Comparison of ENCODE assay signal across 11 cellular contexts in the genomic region with DNA sequence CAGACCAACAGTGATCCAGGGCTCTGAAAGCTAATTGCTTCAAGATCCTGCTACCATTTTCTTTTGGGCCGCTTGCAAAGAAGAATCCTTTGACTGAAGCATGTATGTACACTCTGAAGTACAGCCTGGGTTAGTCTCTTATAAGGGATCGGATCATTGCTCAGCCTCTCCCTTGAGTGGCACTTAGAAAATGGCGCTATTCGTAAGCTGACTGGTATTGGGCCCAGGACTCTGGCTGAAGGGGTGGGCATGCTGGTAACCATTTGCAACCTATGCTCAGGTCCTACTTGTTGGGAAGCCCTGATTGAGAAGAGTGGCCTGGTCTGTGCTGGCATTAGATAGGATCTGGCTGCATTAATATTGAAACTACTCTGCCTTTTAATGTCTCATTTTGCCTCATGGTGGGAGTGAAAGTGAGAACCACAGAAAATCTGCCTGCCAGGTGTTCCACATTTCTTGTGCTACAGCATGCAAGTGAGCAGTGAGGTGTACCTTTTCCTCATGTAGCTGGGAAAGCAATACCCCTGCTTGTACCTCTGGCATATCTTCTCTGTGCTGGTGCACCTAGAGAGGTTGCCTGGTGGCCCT. TPM values are rescaled to one million over a fixed set of nuclear protein-coding genes. Genes with fewer than 3 reads are reported as not detected.
DNase-seq lines count a peak whose midpoint lies in the region; ATAC-seq lines count a peak whose summit lies in the region.
"Had no signal": no experiment of that assay in that cellular context is flagged by ENCODE, and none has a peak within 500 bp of the region (broad histone marks: within the 10 kb centered on the region; RNA-seq: fewer than 3 reads in every experiment).

No MANE protein-coding gene starts in this region.

- intact Hi-C loops in activated CD4-positive, alpha-beta T cell treated with anti-CD3 and anti-CD28 coated beads for 36 hours (cut with DNase I, micrococcal nuclease): loop anchor here (1.0 to 10.0 kb wide), 8 partner anchors 20 to 662 kb away; a partner anchor contains a TSS

- no peak overlapping the region for H3K27ac Mint-ChIP-seq in activated CD4-positive, alpha-beta T cell treated with anti-CD3 and anti-CD28 coated beads for 36 hours
- peak overlapping the region; percentile 38 to 100 (median 96) for H3K27ac Mint-ChIP-seq in naive B cell
- H3K27ac Mint-ChIP-seq: H9 had no signal

- no peak overlapping the region for H3K4me3 Mint-ChIP-seq in activated CD4-positive, alpha-beta T cell treated with anti-CD3 and anti-CD28 coated beads for 36 hours
- H3K4me3 Mint-ChIP-seq in naive B cell: peak overlapping the region; percentile 46 to 92 (median 87)
- H3K4me3 Mint-ChIP-seq: H9 had no signal

- H3K27me3 Mint-ChIP-seq in activated CD4-positive, alpha-beta T cell treated with anti-CD3 and anti-CD28 coated beads for 36 hours: peaks cover 4% of the 10 kb centered on the region
- H3K27me3 Mint-ChIP-seq in naive B cell: no peaks in the 10 kb centered on the region

- DNase-seq in activated CD4-positive, alpha-beta T cell treated with anti-CD3 and anti-CD28 coated beads for 36 hours: peak; percentile 52
- DNase-seq in activated CD4-positive, alpha-beta T cell treated with anti-CD3 and anti-CD28 coated beads, Interleukin-2, amount 50 U/mL, for 4 hours: no peak
- DNase-seq in naive B cell (no peak), DMS153 (lab: John Stamatoyannopoulos, UW) (no peak), T-helper 9 cell (no peak), NCI-H2227 (lab: John Stamatoyannopoulos, UW; ENCODE audit: unreplicated experiment) (no peak)
- DNase-seq: activated CD8-positive, alpha-beta memory T cell treated with anti-CD3 and anti-CD28 coated beads, Interleukin-2, amount 50 U/mL, for 4 hours; H9; OCI-M1 had no signal

- peaks cover 90% of the 10 kb centered on the region for H3K4me1 Mint-ChIP-seq in activated CD4-positive, alpha-beta T cell treated with anti-CD3 and anti-CD28 coated beads for 36 hours
- peaks cover 66 to 88% (median 86%) of the 10 kb centered on the region in 3 donors for H3K4me1 Mint-ChIP-seq in naive B cell

- CTCF ChIA-PET in activated CD4-positive, alpha-beta T cell treated with anti-CD3 and anti-CD28 coated beads for 36 hours (lab: Charles Lee): interaction anchor here (0.5 to 1.7 kb wide), 3 partner anchors 10 to 136 kb away, joined by 3 to 6 read pairs (median 3); no protein-coding TSS in a partner anchor

- H3K9me3 Mint-ChIP-seq in activated CD4-positive, alpha-beta T cell treated with anti-CD3 and anti-CD28 coated beads for 36 hours (ENCODE audit: low read depth): no peaks in the 10 kb centered on the region
- no peaks in the 10 kb centered on the region for H3K9me3 Mint-ChIP-seq in naive B cell
- H3K9me3 Mint-ChIP-seq: H9 had no signal

- peak; percentile 24 for ATAC-seq in activated CD4-positive, alpha-beta T cell treated with anti-CD3 and anti-CD28 coated beads for 36 hours
- ATAC-seq in GM21528 (IDR thresholded peaks at IDR 0.05; ENCODE audit: low FRiP score, unreplicated experiment): peak; percentile 70
- ATAC-seq in HG03442 (IDR thresholded peaks at IDR 0.05; ENCODE audit: unreplicated experiment): peak; percentile 69
- ATAC-seq in naive B cell (ENCODE audit: low read depth in 2 of 2): peak; percentile 5 to 15

- H3K36me3 Mint-ChIP-seq in activated CD4-positive, alpha-beta T cell treated with anti-CD3 and anti-CD28 coated beads for 36 hours (ENCODE audit: low read depth): peaks cover 19% of the 10 kb centered on the region
- peaks cover 8 to 9% of the 10 kb centered on the region in 2 donors for H3K36me3 Mint-ChIP-seq in naive B cell

- POLR2A ChIA-PET in activated CD4-positive, alpha-beta T cell treated with anti-CD3 and anti-CD28 coated beads for 36 hours (lab: Charles Lee): interaction anchor here (1.7 kb wide), 1 partner anchor 36 kb away, joined by 4 read pairs; no protein-coding TSS in a partner anchor

RNA-seq across cellular contexts. Expression of a gene that starts 0.7 kb away (rescaled TPM):
- 10 to 100 TPM; 22.2 to 25.7 TPM for total RNA-seq in activated CD4-positive, alpha-beta T cell treated with anti-CD3 and anti-CD28 coated beads for 36 hours
- 10 to 100 TPM in 5 of 6 donors, 1 to 10 TPM in 1; 9.7 to 41.3 (median 29.6) TPM for polyA plus RNA-seq in naive B cell (ENCODE audit: low read depth in 6 of 6)

Comparison
In these comparisons a context has a peak if more than half of its experiments do, and no peak if none do; other contexts are left out.
1. ATAC-seq: peak in every context shown above with its lines; median percentile 70 in GM21528; 69 in HG03442; 24 in activated CD4-positive, alpha-beta T cell treated with anti-CD3 and anti-CD28 coated beads for 36 hours; 10 in naive B cell.